8 cellular contexts compared by ENCODE assay signal in genomic region chr7:99500637-99501009, GRCh38. TPM values are rescaled to one million over a fixed set of nuclear protein-coding genes. Genes with fewer than 3 reads are reported as not detected.
DNase-seq lines count a peak whose midpoint lies in the region; ATAC-seq and TF ChIP-seq lines count a peak whose summit lies in the region.

No MANE protein-coding gene starts in this region.

- H3K36me3 ChIP-seq in SK-N-SH (replicated peaks in 1 of 2; ENCODE audit: control insufficient read depth in 1 of 2, insufficient read depth in 2 of 2, low read length in 1 of 2) = peaks cover 3 to 21% of the 10 kb centered on the region in 2 experiments

- POLR2A ChIA-PET in SK-N-SH (lab: Yijun Ruan, JAX) = interaction anchor here (0.6 to 1.7 kb wide), 9 partner anchors 13 to 117 kb away, joined by 3 to 15 read pairs (median 6); partner anchors contain the start of genes BUD31, FAM200A, PDAP1 and ZNF655

- H3K4me3 ChIP-seq in SK-N-SH (ENCODE audit: low read depth in 2 of 2, low read length in 1 of 2) = peak overlapping the region; percentile 65 to 80

- H3F3A ChIP-seq in SK-N-SH (replicated peaks; ENCODE audit: insufficient read depth) = peaks cover 7% of the 10 kb centered on the region

- H3K27ac ChIP-seq in SK-N-SH (ENCODE audit: low read depth in 2 of 2, low read length in 1 of 2) (peak overlapping the region; percentile 75 to 87; a peak in 3 of 4 replicates), angular gyrus (ENCODE audit: low read depth, low read length) (peak overlapping the region; percentile 70), layer of hippocampus (ENCODE audit: low read depth, low read length) (peak overlapping the region; percentile 88), temporal lobe (ENCODE audit: low read depth, low read length) (peak overlapping the region; percentile 86)

- H2AFZ ChIP-seq in SK-N-SH (ENCODE audit: low read depth) = peak overlapping the region; percentile 90

- H3K9me2 ChIP-seq in SK-N-SH = no peaks in the 10 kb centered on the region

- peak overlapping the region; percentile 74 for H3K9ac ChIP-seq in SK-N-SH

- DNase-seq in SK-N-SH (no peak), cerebellar nuclear complex (lab: John Stamatoyannopoulos, UW) (no peak), occipital lobe (lab: John Stamatoyannopoulos, UW) (no peak)

- CTCF ChIA-PET in SK-N-SH (lab: Yijun Ruan, JAX) = interaction anchor here (1.1 to 1.4 kb wide), 3 partner anchors 44 to 115 kb away, joined by 3 to 4 read pairs (median 4); no protein-coding TSS in a partner anchor

- H3K79me2 ChIP-seq in SK-N-SH (ENCODE audit: insufficient read depth) = peaks cover 63% of the 10 kb centered on the region

- H3K27me3 ChIP-seq in SK-N-SH (ENCODE audit: insufficient read depth) = no peaks in the 10 kb centered on the region
- no peaks in the 10 kb centered on the region for H3K27me3 ChIP-seq in layer of hippocampus (ENCODE audit: control insufficient read depth, insufficient read depth, low read length)

- 46% methylated on average over 16 of the region's 16 CpGs for WGBS in SK-N-SH (ENCODE audit: low lambda C conversion rate)

- no peak for TF ChIP-seq CTCF in SK-N-SH (IDR thresholded peaks at IDR 0.05)

- TF ChIP-seq EP300 in SK-N-SH (IDR thresholded peaks at IDR 0.05; ENCODE audit: borderline replicate concordance in 1 of 2, low read depth in 1 of 2, low read length in 1 of 2) = no peak

- no peak for TF ChIP-seq RAD21 in SK-N-SH (IDR thresholded peaks at IDR 0.05; ENCODE audit: low read length)

- no peaks in the 10 kb centered on the region for H3K9me3 ChIP-seq in SK-N-SH

- peaks cover 9 to 10% of the 10 kb centered on the region in 2 experiments; a peak in 3 of 4 replicates for H3K4me1 ChIP-seq in SK-N-SH (ENCODE audit: control insufficient read depth in 1 of 2, insufficient read depth in 2 of 2, low read depth in 1 of 2, low read length in 1 of 2)

- ATAC-seq in SK-N-SH treated with all-trans-retinoic acid at 6 μM for 48 hours (no peak), HG02642 (IDR thresholded peaks at IDR 0.05; ENCODE audit: poor library complexity, unreplicated experiment) (no peak)

- peaks cover 18% of the 10 kb centered on the region for H4K20me1 ChIP-seq in SK-N-SH (ENCODE audit: insufficient read depth)

- H3K4me2 ChIP-seq in SK-N-SH = peak overlapping the region; percentile 91

TF ChIP-seq in SK-N-SH, 30 proteins besides CTCF, POLR2A, EP300 and RAD21 (continues in another document):
- TF ChIP-seq TEAD4 (IDR thresholded peaks at IDR 0.05; ENCODE audit: borderline replicate concordance, insufficient read depth) (no peak), GABPA (IDR thresholded peaks at IDR 0.05; ENCODE audit: low read depth) (no peak), JUND (IDR thresholded peaks at IDR 0.05) (no peak), ELF1 (IDR thresholded peaks at IDR 0.05) (no peak), FOXM1 (IDR thresholded peaks at IDR 0.05; ENCODE audit: low read depth) (no peak), RCOR1 (IDR thresholded peaks at IDR 0.05; ENCODE audit: low read length) (no peak), GATA2 (CRISPR knock-in tag; IDR thresholded peaks at IDR 0.05) (no peak), MXI1 (IDR thresholded peaks at IDR 0.05; ENCODE audit: low read depth, low read length) (no peak)
- TF ChIP-seq, protein P1, sequence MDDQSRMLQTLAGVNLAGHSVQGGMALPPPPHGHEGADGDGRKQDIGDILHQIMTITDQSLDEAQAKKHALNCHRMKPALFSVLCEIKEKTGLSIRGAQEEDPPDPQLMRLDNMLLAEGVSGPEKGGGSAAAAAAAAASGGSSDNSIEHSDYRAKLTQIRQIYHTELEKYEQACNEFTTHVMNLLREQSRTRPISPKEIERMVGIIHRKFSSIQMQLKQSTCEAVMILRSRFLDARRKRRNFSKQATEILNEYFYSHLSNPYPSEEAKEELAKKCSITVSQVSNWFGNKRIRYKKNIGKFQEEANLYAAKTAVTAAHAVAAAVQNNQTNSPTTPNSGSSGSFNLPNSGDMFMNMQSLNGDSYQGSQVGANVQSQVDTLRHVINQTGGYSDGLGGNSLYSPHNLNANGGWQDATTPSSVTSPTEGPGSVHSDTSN (IDR thresholded peaks at IDR 0.05) = no peak

TF ChIP-seq in SK-N-SH treated with all-trans-retinoic acid at 6 μM for 48 hours, 23 proteins besides CTCF, POLR2A, EP300 and RAD21:
- no peak for TF ChIP-seq TOX (CRISPR knock-in tag; IDR thresholded peaks at IDR 0.05; ENCODE audit: borderline replicate concordance)
- TF ChIP-seq ZNF565 (CRISPR knock-in tag; conservative IDR thresholded peaks at IDR 0.05; ENCODE audit: low read depth) = no peak

RNA-seq across cellular contexts. Expression of gene ZNF394, which starts 0.5 kb away (rescaled TPM):
- polyA plus RNA-seq in SK-N-SH (2012; rRNA removed) = 19.6 and 19.8 TPM in 2 replicates
- polyA plus RNA-seq in SK-N-SH (2012; cell fraction: cytosol; rRNA removed) = 16.7 and 17.1 TPM in 2 replicates
- polyA plus RNA-seq in SK-N-SH (2012; cell fraction: nucleus; rRNA removed) = 28.5 and 28.6 TPM in 2 replicates
- total RNA-seq in temporal lobe (19.4 TPM), occipital lobe (36.3 TPM)

RNA-seq across cellular contexts. Expression of gene ZKSCAN5, which starts 3.8 kb away (rescaled TPM):
- polyA plus RNA-seq in SK-N-SH (2012; rRNA removed) = 7.5 and 9.1 TPM in 2 replicates
- 8.7 and 9.3 TPM in 2 replicates for polyA plus RNA-seq in SK-N-SH (2012; cell fraction: cytosol; rRNA removed)
- 8.7 and 11.6 TPM in 2 replicates for polyA plus RNA-seq in SK-N-SH (2012; cell fraction: nucleus; rRNA removed)
- total RNA-seq in temporal lobe = 17.0 TPM
- 19.8 TPM for total RNA-seq in occipital lobe

RNA-seq across cellular contexts. Expression of gene ZNF789, which starts 27.9 kb away (rescaled TPM):
- polyA plus RNA-seq in SK-N-SH (2012; rRNA removed) = 27.7 and 34.5 TPM in 2 replicates
- polyA plus RNA-seq in SK-N-SH (2012; cell fraction: cytosol; rRNA removed) = 19.9 and 20.2 TPM in 2 replicates
- polyA plus RNA-seq in SK-N-SH (2012; cell fraction: nucleus; rRNA removed) = 68.2 and 103 TPM in 2 replicates
- total RNA-seq in temporal lobe = 19.2 TPM
- 25.3 TPM for total RNA-seq in occipital lobe

RNA-seq across cellular contexts. Expression of gene ATP5MF, which starts 34.7 kb away (rescaled TPM):
- 2,495 and 4,591 TPM in 2 replicates for polyA plus RNA-seq in SK-N-SH (2012; rRNA removed)
- 3,365 and 4,101 TPM in 2 replicates for polyA plus RNA-seq in SK-N-SH (2012; cell fraction: cytosol; rRNA removed)
- 420 and 854 TPM in 2 replicates for polyA plus RNA-seq in SK-N-SH (2012; cell fraction: nucleus; rRNA removed)
- 177 TPM for total RNA-seq in temporal lobe
- total RNA-seq in occipital lobe = 256 TPM

RNA-seq across cellular contexts. Expression of gene FAM200A, which starts 51.3 kb away (rescaled TPM):
- 6.2 and 8.2 TPM in 2 replicates for polyA plus RNA-seq in SK-N-SH (2012; rRNA removed)
- polyA plus RNA-seq in SK-N-SH (2012; cell fraction: cytosol; rRNA removed) = 9.7 and 11.1 TPM in 2 replicates
- 3.3 and 4.6 TPM in 2 replicates for polyA plus RNA-seq in SK-N-SH (2012; cell fraction: nucleus; rRNA removed)
- total RNA-seq in temporal lobe (15.0 TPM), occipital lobe (18.9 TPM)
